In the genomic region with DNA sequence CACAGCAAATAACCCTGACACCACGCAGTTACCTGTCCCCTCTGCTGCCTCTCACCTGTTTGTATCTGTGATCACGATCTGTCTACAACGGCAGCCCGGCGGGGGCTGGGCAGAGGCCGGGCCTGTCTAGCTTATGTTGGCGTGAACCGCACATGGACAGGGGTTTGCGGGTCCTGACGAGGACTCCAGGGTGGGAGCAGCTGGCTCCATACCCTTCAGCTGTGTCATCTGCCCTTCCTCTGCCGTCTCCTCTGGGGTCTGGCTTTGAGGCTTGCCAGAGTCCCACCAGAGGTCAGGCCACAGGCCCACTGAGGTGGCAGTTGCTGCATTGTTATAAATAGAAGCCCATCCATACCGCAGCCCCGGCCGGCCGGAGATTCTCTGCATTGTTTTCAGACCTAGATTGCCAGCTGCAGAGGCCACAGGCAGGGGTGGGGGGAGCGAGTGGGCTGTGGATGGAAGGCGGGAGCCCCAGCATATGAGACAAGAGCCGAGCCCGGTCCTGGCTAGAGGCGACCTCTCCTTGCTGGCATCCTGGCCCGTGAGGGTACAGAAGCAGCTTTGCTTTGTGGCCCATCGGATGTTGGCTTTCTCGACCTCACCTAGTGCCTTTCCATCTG, we compare ENCODE assay signal across 8 cellular contexts. TPM values are rescaled to one million over a fixed set of nuclear protein-coding genes. Genes with fewer than 3 reads are reported as not detected.
A peak's percentile ranks its signal among the peaks of the same experiment; 100 is the strongest.
DNase-seq lines count a peak whose midpoint lies in the region; ATAC-seq, FAIRE-seq and TF ChIP-seq lines count a peak whose summit lies in the region.

No MANE protein-coding gene starts in this region.

- peaks cover 0 to 4% of the 10 kb centered on the region in 2 donors for H3K36me3 ChIP-seq in small intestine (ENCODE audit: control insufficient read depth in 2 of 2, insufficient read depth in 2 of 2, low read length in 2 of 2)

- H3K36me3 Mint-ChIP-seq in T-helper 17 cell (ENCODE audit: low read depth): peaks cover 3% of the 10 kb centered on the region

- no peaks in the 10 kb centered on the region for H3K27me3 ChIP-seq in small intestine (ENCODE audit: control insufficient read depth in 2 of 2, insufficient read depth in 2 of 2, low read length in 2 of 2)

- intact Hi-C loops in left ventricle myocardium superior (cut with micrococcal nuclease): no loop called here

- peaks cover 32% of the 10 kb centered on the region for H3K4me1 Mint-ChIP-seq in T-helper 17 cell

- TF ChIP-seq POLR2A in GM12892 (IDR thresholded peaks at IDR 0.05; ENCODE audit: low read depth, low read length): no peak

- H3K4me3 ChIP-seq in small intestine (ENCODE audit: low read depth in 1 of 2, low read length in 2 of 2): no peak overlapping the region

- no peaks in the 10 kb centered on the region for H3K27me3 Mint-ChIP-seq in T-helper 17 cell

- WGBS in small intestine, 3 donors: 34 to 39% (median 34%) methylated on average over 23 of the region's 23 CpGs

- FAIRE-seq in GM12892 (lab: Jason Lieb, UNC): peak; percentile 60
- no peak for FAIRE-seq in small intestine (lab: Jason Lieb, UNC)

- H3K4me3 Mint-ChIP-seq in T-helper 17 cell: peak overlapping the region; percentile 83

- ATAC-seq in HG02759 (IDR thresholded peaks at IDR 0.05; ENCODE audit: unreplicated experiment) (peak; percentile 26), T-helper 17 cell (peak; percentile 12), left ventricle myocardium superior (peak; percentile 45)

- peaks cover 0 to 3% of the 10 kb centered on the region in 2 donors for H3K4me1 ChIP-seq in small intestine (ENCODE audit: control insufficient read depth in 2 of 2, insufficient read depth in 1 of 2, low read depth in 1 of 2, low read length in 1 of 2)

- H3K9me3 ChIP-seq in T-helper 17 cell (ENCODE audit: control insufficient read depth, low read length, poor library complexity, severe bottlenecking): no peaks in the 10 kb centered on the region
- no peaks in the 10 kb centered on the region for H3K9me3 ChIP-seq in small intestine (ENCODE audit: control insufficient read depth, low read depth)

- DNase-seq in GM12892 (ENCODE audit: insufficient read length) (no peak), T-helper 17 cell (no peak), left ventricle myocardium superior (peak; percentile 73), small intestine (no peak), GM19240 (ENCODE audit: insufficient read length, low spot score) (no peak), middle frontal gyrus (ENCODE audit: extremely low spot score, low spot score) (no peak), NCI-H82 treated with DMSO at 0.1 percent for 48 hours (lab: John Stamatoyannopoulos, UW; ENCODE audit: unreplicated experiment) (no peak)

- peak overlapping the region; percentile 80 for H3K27ac Mint-ChIP-seq in T-helper 17 cell

- peak overlapping the region; percentile 45 to 84 for H3K27ac ChIP-seq in small intestine (ENCODE audit: low read depth in 1 of 2, low read length in 1 of 2)

RNA-seq across cellular contexts. Expression of gene FAM78A, which starts 37.8 kb away (rescaled TPM):
- polyA plus RNA-seq in GM12892 (2012; ENCODE audit: missing spikeins): 6.8 TPM
- total RNA-seq in T-helper 17 cell (10 to 100 TPM; 59.5 to 60.4 TPM), left ventricle myocardium superior (69.1 TPM)
- polyA plus RNA-seq in small intestine: 1 to 10 TPM in 2 of 3 donors, under 1 TPM in 1; 0.89 to 3.2 (median 1.9) TPM

RNA-seq across cellular contexts. Expression of gene PLPP7, which starts 51.0 kb away (rescaled TPM):
- polyA plus RNA-seq in GM12892 (2012; ENCODE audit: missing spikeins): not detected
- total RNA-seq in T-helper 17 cell (under 1 TPM in 1 of 2 donors, not detected in 1; 0.17 TPM), left ventricle myocardium superior (127 TPM)
- 1 to 10 TPM in 1 of 3 donors, under 1 TPM in 1, not detected in 1; 0.54 to 1.9 TPM for polyA plus RNA-seq in small intestine

Comparison
In these comparisons a context has a peak if more than half of its experiments do, and no peak if none do; other contexts are left out.
1. RNA of gene PLPP7, which starts 51.0 kb away (total RNA-seq): 127 TPM in left ventricle myocardium superior (single experiment); 0.17 TPM in T-helper 17 cell; every median in the first group is over 100 times any median in the second.
2. Peak in every context shown above with its lines, with median percentiles within 50 percentile points of each other: ATAC-seq.